1 cellular context compared by ENCODE assay signal in genomic region chr5:74256947-74257573, GRCh38.
TF ChIP-seq lines count a peak whose summit lies in the region.

No MANE protein-coding gene starts in this region.

TF ChIP-seq in GM23338, 12 proteins besides CTCF, POLR2A, EP300 and RAD21 (continued from another document):
- TF ChIP-seq ZNF462 (CRISPR knock-in tag; IDR thresholded peaks at IDR 0.05), result no peak
- no peak for TF ChIP-seq JUNB (IDR thresholded peaks at IDR 0.05; ENCODE audit: unreplicated experiment)
- no peak for TF ChIP-seq EZH2phosphoT487 (IDR thresholded peaks at IDR 0.05; ENCODE audit: unreplicated experiment)
- TF ChIP-seq ZNF331 (CRISPR knock-in tag; IDR thresholded peaks at IDR 0.05; ENCODE audit: low read depth), result no peak
- TF ChIP-seq EZH2 (IDR thresholded peaks at IDR 0.05; ENCODE audit: low read depth, unreplicated experiment), result no peak
- TF ChIP-seq STAT1 (IDR thresholded peaks at IDR 0.05; ENCODE audit: unreplicated experiment), result no peak
- TF ChIP-seq CREB1 (CRISPR knock-in tag; IDR thresholded peaks at IDR 0.05; ENCODE audit: low read depth), result no peak
- no peak for TF ChIP-seq NANOG (IDR thresholded peaks at IDR 0.05; ENCODE audit: borderline replicate concordance)
- no peak for TF ChIP-seq REST (IDR thresholded peaks at IDR 0.05; ENCODE audit: unreplicated experiment)
- no peak for TF ChIP-seq ZNF114 (CRISPR knock-in tag; IDR thresholded peaks at IDR 0.05)
- TF ChIP-seq ETS1 (IDR thresholded peaks at IDR 0.05), result no peak
TF ChIP-seq in GM23338: peak in this region for 0.
